Comparison of ENCODE assay signal across 35 cellular contexts in the genomic region with DNA sequence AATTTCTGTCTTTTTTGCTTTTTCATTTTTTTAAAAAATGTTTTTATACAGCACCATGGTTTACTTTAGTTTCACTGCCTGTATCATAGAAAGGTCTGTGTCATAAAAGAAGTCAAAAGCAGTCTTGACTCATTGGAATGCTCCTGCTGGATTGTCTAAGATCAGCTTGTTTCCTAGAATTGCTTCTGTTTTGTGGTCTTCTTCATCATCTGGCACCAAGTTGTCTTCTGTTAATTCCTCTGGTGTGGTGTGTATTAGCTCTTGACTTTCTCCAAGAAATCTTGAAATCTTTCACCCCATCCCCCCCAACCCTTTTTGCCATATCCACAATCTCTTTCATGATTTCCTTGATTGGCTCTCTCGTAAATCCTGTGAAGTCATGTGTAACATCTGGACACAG.
"Had no signal": no experiment of that assay in that cellular context is flagged by ENCODE, and none has a peak within 500 bp of the region (broad histone marks: within the 10 kb centered on the region; RNA-seq: fewer than 3 reads in every experiment).

No MANE protein-coding gene starts in this region.

- H3K4me3 ChIP-seq: adrenal gland, body of pancreas, breast epithelium had no signal

- H3K36me3 Mint-ChIP-seq: activated CD8-positive, alpha-beta memory T cell treated with anti-CD3 and anti-CD28 coated beads, Interleukin-2, amount 10 ng/mL, durations not matched to agents 7 days and 5 days; activated naive CD4-positive, alpha-beta T cell treated with anti-CD3 and anti-CD28 coated beads, Interleukin-2, amount 50 U/mL, for 72 hours; activated naive CD8-positive, alpha-beta T cell treated with anti-CD3 and anti-CD28 coated beads for 36 hours had no signal

- H3K27ac ChIP-seq: adrenal gland, body of pancreas, brain microvascular endothelial cell, breast epithelium, WERI-Rb-1 had no signal

- H3K9me3 Mint-ChIP-seq: activated CD4-positive, alpha-beta memory T cell treated with anti-CD3 and anti-CD28 coated beads, Interleukin-2, amount 10 ng/mL, durations not matched to agents 7 days and 5 days; activated CD4-positive, alpha-beta T cell treated with anti-CD3 and anti-CD28 coated beads, Interleukin-2, amount 10 ng/mL, durations not matched to agents 7 days and 5 days; T-helper 2 cell treated with Interferon-gamma antibody and Interleukin-4, amounts not matched to agents 5 μg/mL and 100 μg/mL, for 36 hours had no signal

- H3K4me3 Mint-ChIP-seq: activated CD4-positive, alpha-beta memory T cell treated with anti-CD3 and anti-CD28 coated beads, Interleukin-2, amount 10 ng/mL, durations not matched to agents 7 days and 5 days; activated CD4-positive, alpha-beta T cell treated with anti-CD3 and anti-CD28 coated beads for 36 hours; activated CD4-positive, alpha-beta T cell treated with anti-CD3 and anti-CD28 coated beads, Interleukin-2, amount 10 ng/mL, durations not matched to agents 7 days and 5 days; activated CD8-positive, alpha-beta memory T cell treated with anti-CD3 and anti-CD28 coated beads, Interleukin-2, amount 10 ng/mL, durations not matched to agents 7 days and 5 days; activated CD8-positive, alpha-beta T cell treated with anti-CD3 and anti-CD28 coated beads, Interleukin-2, amount 10 ng/mL, durations not matched to agents 7 days and 5 days; activated naive CD4-positive, alpha-beta T cell treated with anti-CD3 and anti-CD28 coated beads for 36 hours; activated naive CD8-positive, alpha-beta T cell treated with anti-CD3 and anti-CD28 coated beads for 36 hours; activated T-cell treated with anti-CD3 and anti-CD28 coated beads, Interleukin-2, amount 50 U/mL, for 4 hours; activated T-cell treated with anti-CD3 and anti-CD28 coated beads, Interleukin-2, amount 50 U/mL, for 72 hours; activated T-helper 1 cell treated with anti-CD3 and anti-CD28 coated beads, Interleukin-12 subunit alpha, Interleukin-12 subunit beta, Interleukin-2, Interleukin-4 antibody, amounts not matched to agents 30 ng/mL and 10 ng/mL and 1 ng/mL, durations not matched to agents 14 hours and 24 hours and 36 hours; activated T-helper 17 cell treated with anti-CD3 and anti-CD28 coated beads, Interleukin-2, amount 50 U/mL, for 72 hours; T-helper 2 cell treated with Interferon-gamma antibody and Interleukin-4, amounts not matched to agents 5 μg/mL and 100 μg/mL, for 36 hours; WTC11 had no signal

- H3K27ac Mint-ChIP-seq: activated CD4-positive, alpha-beta memory T cell treated with anti-CD3 and anti-CD28 coated beads, Interleukin-2, amount 10 ng/mL, durations not matched to agents 7 days and 5 days; activated CD4-positive, alpha-beta T cell treated with anti-CD3 and anti-CD28 coated beads for 36 hours; activated CD4-positive, alpha-beta T cell treated with anti-CD3 and anti-CD28 coated beads, Interleukin-2, amount 10 ng/mL, durations not matched to agents 7 days and 5 days; activated CD8-positive, alpha-beta memory T cell treated with anti-CD3 and anti-CD28 coated beads, Interleukin-2, amount 10 ng/mL, durations not matched to agents 7 days and 5 days; activated CD8-positive, alpha-beta T cell treated with anti-CD3 and anti-CD28 coated beads, Interleukin-2, amount 10 ng/mL, durations not matched to agents 7 days and 5 days; activated naive CD4-positive, alpha-beta T cell treated with anti-CD3 and anti-CD28 coated beads for 36 hours; activated naive CD4-positive, alpha-beta T cell treated with anti-CD3 and anti-CD28 coated beads, Interleukin-2, amount 50 U/mL, for 72 hours; activated naive CD8-positive, alpha-beta T cell treated with anti-CD3 and anti-CD28 coated beads for 36 hours; activated T-cell treated with anti-CD3 and anti-CD28 coated beads, Interleukin-2, amount 50 U/mL, for 72 hours; activated T-helper 1 cell treated with anti-CD3 and anti-CD28 coated beads, Interleukin-12 subunit alpha, Interleukin-12 subunit beta, Interleukin-2, Interleukin-4 antibody, amounts not matched to agents 30 ng/mL and 10 ng/mL and 1 ng/mL, durations not matched to agents 14 hours and 24 hours and 36 hours; activated T-helper 17 cell treated with anti-CD3 and anti-CD28 coated beads, Interleukin-2, amount 50 U/mL, for 72 hours; T-helper 2 cell treated with Interferon-gamma antibody and Interleukin-4, amounts not matched to agents 5 μg/mL and 100 μg/mL, for 36 hours; WTC11 had no signal

- H3K27me3 ChIP-seq: adrenal gland, body of pancreas, brain microvascular endothelial cell, breast epithelium had no signal

- H3K27me3 Mint-ChIP-seq: activated CD4-positive, alpha-beta memory T cell treated with anti-CD3 and anti-CD28 coated beads, Interleukin-2, amount 10 ng/mL, durations not matched to agents 7 days and 5 days; activated CD4-positive, alpha-beta T cell treated with anti-CD3 and anti-CD28 coated beads for 36 hours; activated CD4-positive, alpha-beta T cell treated with anti-CD3 and anti-CD28 coated beads, Interleukin-2, amount 10 ng/mL, durations not matched to agents 7 days and 5 days; activated CD8-positive, alpha-beta memory T cell treated with anti-CD3 and anti-CD28 coated beads, Interleukin-2, amount 10 ng/mL, durations not matched to agents 7 days and 5 days had no signal

- H3K9me3 ChIP-seq: adrenal gland, body of pancreas, breast epithelium had no signal

- H3K36me3 ChIP-seq: adrenal gland, brain microvascular endothelial cell, breast epithelium, WERI-Rb-1 had no signal

- DNase-seq: activated CD4-positive, alpha-beta memory T cell treated with anti-CD3 and anti-CD28 coated beads, Interleukin-2, amount 10 ng/mL, durations not matched to agents 7 days and 5 days; activated CD4-positive, alpha-beta T cell treated with anti-CD3 and anti-CD28 coated beads for 1 hour; activated CD4-positive, alpha-beta T cell treated with anti-CD3 and anti-CD28 coated beads for 36 hours; activated CD4-positive, alpha-beta T cell treated with anti-CD3 and anti-CD28 coated beads for 48 hours; activated CD4-positive, alpha-beta T cell treated with anti-CD3 and anti-CD28 coated beads, Interleukin-2, amount 10 ng/mL, durations not matched to agents 7 days and 5 days; activated CD4-positive, alpha-beta T cell treated with anti-CD3 and anti-CD28 coated beads, Interleukin-2, amount 50 U/mL, for 48 hours; activated CD4-positive, CD25-positive, alpha-beta regulatory T cell; activated CD8-positive, alpha-beta memory T cell treated with anti-CD3 and anti-CD28 coated beads for 24 hours; activated CD8-positive, alpha-beta memory T cell treated with anti-CD3 and anti-CD28 coated beads, Interleukin-2, amount 10 ng/mL, durations not matched to agents 7 days and 5 days; activated CD8-positive, alpha-beta T cell treated with anti-CD3 and anti-CD28 coated beads, Interleukin-2, amount 10 ng/mL, durations not matched to agents 7 days and 5 days; activated effector memory CD4-positive, alpha-beta T cell treated with anti-CD3 and anti-CD28 coated beads, Interleukin-2, amount 50 U/mL, for 16 hours; activated gamma-delta T cell treated with Interleukin-2 at 50 U/mL for 16 hours; activated naive CD4-positive, alpha-beta T cell; activated naive CD4-positive, alpha-beta T cell treated with anti-CD3 and anti-CD28 coated beads for 36 hours; activated naive CD4-positive, alpha-beta T cell treated with anti-CD3 and anti-CD28 coated beads, Interleukin-2, amount 50 U/mL, for 16 hours; activated naive CD8-positive, alpha-beta T cell treated with anti-CD3 and anti-CD28 coated beads for 36 hours; activated T-cell treated with anti-CD3 and anti-CD28 coated beads for 4 hours; activated T-cell treated with anti-CD3 and anti-CD28 coated beads, Interleukin-2, amount 50 U/mL, for 1 hour; activated T-cell treated with anti-CD3 and anti-CD28 coated beads, Interleukin-2, amount 50 U/mL, for 4 hours; activated T-cell treated with anti-CD3 and anti-CD28 coated beads, Interleukin-2, amount 50 U/mL, for 72 hours; adrenal gland; amniotic stem cell; aorta; body of pancreas; brain microvascular endothelial cell; central memory CD4-positive, alpha-beta T cell; T-helper 2 cell; T-helper 9 cell; WERI-Rb-1 had no signal

- H3K4me1 ChIP-seq: adrenal gland, body of pancreas, breast epithelium had no signal

- H3K4me1 Mint-ChIP-seq: activated CD4-positive, alpha-beta memory T cell treated with anti-CD3 and anti-CD28 coated beads, Interleukin-2, amount 10 ng/mL, durations not matched to agents 7 days and 5 days; activated CD4-positive, alpha-beta T cell treated with anti-CD3 and anti-CD28 coated beads for 36 hours; activated CD4-positive, alpha-beta T cell treated with anti-CD3 and anti-CD28 coated beads, Interleukin-2, amount 10 ng/mL, durations not matched to agents 7 days and 5 days; activated CD8-positive, alpha-beta memory T cell treated with anti-CD3 and anti-CD28 coated beads, Interleukin-2, amount 10 ng/mL, durations not matched to agents 7 days and 5 days; activated naive CD8-positive, alpha-beta T cell treated with anti-CD3 and anti-CD28 coated beads for 36 hours; activated T-helper 17 cell treated with anti-CD3 and anti-CD28 coated beads, Interleukin-2, amount 50 U/mL, for 72 hours; WTC11 had no signal
